ENCODE assay signal across 1 cellular context in genomic region chr10:53479365-53479764, GRCh38.
TF ChIP-seq lines count a peak whose summit lies in the region.

No MANE protein-coding gene starts in this region.

TF ChIP-seq in GM23338, 12 proteins besides CTCF, POLR2A, EP300 and RAD21 (continued from another document):
- TF ChIP-seq ZNF462 (CRISPR knock-in tag; IDR thresholded peaks at IDR 0.05), result peak; percentile 57; the same call in 1 of the 2 replicates
- TF ChIP-seq POLR2AphosphoS5 (IDR thresholded peaks at IDR 0.05; ENCODE audit: low read depth), result no peak
- no peak for TF ChIP-seq REST (IDR thresholded peaks at IDR 0.05; ENCODE audit: unreplicated experiment)
- no peak for TF ChIP-seq EZH2phosphoT487 (IDR thresholded peaks at IDR 0.05; ENCODE audit: unreplicated experiment)
- TF ChIP-seq ZNF114 (CRISPR knock-in tag; IDR thresholded peaks at IDR 0.05), result no peak
- 0 out of 2 replicates have a peak, but pooled peaks have one; percentile 62 for TF ChIP-seq ETS1 (IDR thresholded peaks at IDR 0.05)
- TF ChIP-seq ZNF331 (CRISPR knock-in tag; IDR thresholded peaks at IDR 0.05; ENCODE audit: low read depth), result no peak
- TF ChIP-seq CREB1 (CRISPR knock-in tag; IDR thresholded peaks at IDR 0.05; ENCODE audit: low read depth), result peak; percentile 64
- TF ChIP-seq NANOG (IDR thresholded peaks at IDR 0.05; ENCODE audit: borderline replicate concordance), result peak; percentile 97
- TF ChIP-seq EZH2 (IDR thresholded peaks at IDR 0.05; ENCODE audit: low read depth, unreplicated experiment), result no peak
